12 cellular contexts compared by ENCODE assay signal in the genomic region with DNA sequence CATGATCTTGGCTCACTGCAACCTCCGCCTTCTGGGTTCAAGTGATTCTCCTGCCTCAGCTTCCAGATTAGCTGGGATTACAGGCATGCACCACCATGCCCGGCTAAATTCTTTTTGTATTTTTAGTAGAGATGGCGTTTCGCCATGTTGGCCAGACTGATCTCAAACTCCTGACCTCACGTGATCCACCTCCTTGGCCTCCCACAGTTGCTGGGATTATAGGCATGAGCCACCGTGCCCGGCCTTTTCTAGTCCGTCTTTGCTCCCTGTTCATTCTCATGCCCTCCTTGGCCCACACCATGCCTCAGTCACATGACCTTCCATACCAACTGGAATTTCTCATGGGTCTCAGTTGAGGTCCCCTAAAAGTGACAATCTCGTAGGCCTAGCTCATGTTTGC.
"Had no signal": no experiment of that assay in that cellular context is flagged by ENCODE, and none has a peak within 500 bp of the region (broad histone marks: within the 10 kb centered on the region; RNA-seq: fewer than 3 reads in every experiment).

No MANE protein-coding gene starts in this region.

- H3K4me3 ChIP-seq: heart right ventricle, ovary had no signal

- H3K27ac ChIP-seq: brain microvascular endothelial cell, ovary had no signal

- H3K36me3 ChIP-seq: brain microvascular endothelial cell, ovary had no signal

- DNase-seq: activated CD4-positive, alpha-beta T cell treated with anti-CD3 and anti-CD28 coated beads, Interleukin-2, amount 50 U/mL, for 4 hours; activated CD4-positive, CD25-positive, alpha-beta regulatory T cell treated with anti-CD3 and anti-CD28 coated beads, Interleukin-2, amount 50 U/mL, for 72 hours; activated T-cell treated with anti-CD3 and anti-CD28 coated beads, Interleukin-2, amount 50 U/mL, for 1 hour; cerebellar nuclear complex; endodermal cell; foreskin melanocyte had no signal

- H3K27me3 Mint-ChIP-seq: activated naive CD8-positive, alpha-beta T cell; stimulated activated memory B cell treated with anti-CD40 and anti-IgM and Interleukin-4, amounts not matched to agents 10 μg/mL and 1 μg/mL and 100 μg/mL, for 72 hours had no signal

- H3K9me3 ChIP-seq: heart right ventricle, ovary had no signal

- H3K4me3 Mint-ChIP-seq: activated naive CD8-positive, alpha-beta T cell; endodermal cell; stimulated activated memory B cell treated with anti-CD40 and anti-IgM and Interleukin-4, amounts not matched to agents 10 μg/mL and 1 μg/mL and 100 μg/mL, for 72 hours; T-helper 2 cell treated with Interferon-gamma antibody and Interleukin-4, amounts not matched to agents 5 μg/mL and 100 μg/mL, for 36 hours had no signal

- H3K36me3 Mint-ChIP-seq: activated naive CD8-positive, alpha-beta T cell had no signal

- H3K27ac Mint-ChIP-seq: activated naive CD8-positive, alpha-beta T cell; endodermal cell; T-helper 2 cell treated with Interferon-gamma antibody and Interleukin-4, amounts not matched to agents 5 μg/mL and 100 μg/mL, for 36 hours had no signal

- H3K27me3 ChIP-seq: brain microvascular endothelial cell, heart right ventricle, ovary had no signal

- H3K9me3 Mint-ChIP-seq: endodermal cell; stimulated activated memory B cell treated with anti-CD40 and anti-IgM and Interleukin-4, amounts not matched to agents 10 μg/mL and 1 μg/mL and 100 μg/mL, for 72 hours; T-helper 2 cell treated with Interferon-gamma antibody and Interleukin-4, amounts not matched to agents 5 μg/mL and 100 μg/mL, for 36 hours had no signal

- ATAC-seq: stimulated activated memory B cell treated with anti-CD40 and anti-IgM and Interleukin-4, amounts not matched to agents 10 μg/mL and 1 μg/mL and 100 μg/mL, for 72 hours had no signal

- H3K4me1 Mint-ChIP-seq: endodermal cell had no signal
